In the genomic region with DNA sequence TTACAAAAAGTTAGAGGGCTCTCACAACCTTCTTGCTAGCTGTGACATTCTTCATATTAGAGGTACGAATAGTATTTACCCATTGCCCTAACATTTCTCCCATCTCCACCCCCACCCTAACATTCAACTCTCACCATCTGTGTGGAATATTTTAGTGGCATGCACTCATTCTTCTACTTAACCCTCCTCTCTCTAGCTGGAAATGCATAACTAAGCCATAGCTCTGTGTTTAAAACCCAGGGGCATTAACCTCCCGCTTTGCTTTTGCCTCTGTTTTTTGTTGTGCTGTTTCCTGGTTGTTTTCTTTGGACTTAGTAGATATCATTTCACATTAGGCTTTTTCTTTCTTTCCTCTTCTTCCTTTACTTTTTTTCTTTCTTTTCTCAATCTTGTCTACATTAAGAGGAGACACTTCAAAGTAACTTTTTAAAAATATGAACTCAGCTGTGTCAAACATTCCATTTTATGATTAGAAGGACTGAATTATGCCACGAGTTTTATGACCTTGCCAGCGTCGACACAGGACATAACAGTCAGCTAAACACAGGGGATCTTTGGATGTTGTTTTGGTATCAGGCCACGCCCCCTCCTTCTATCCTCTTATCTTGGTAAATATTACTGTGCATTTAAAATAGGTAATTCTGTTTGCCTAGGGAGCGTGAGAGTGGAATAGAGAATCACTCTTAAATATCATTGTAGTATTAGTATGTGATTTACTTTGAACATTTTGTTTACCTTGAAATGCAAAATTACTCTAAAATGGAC, we compare ENCODE assay signal across 8 cellular contexts.
DNase-seq lines count a peak whose midpoint lies in the region; ATAC-seq and TF ChIP-seq lines count a peak whose summit lies in the region.

No MANE protein-coding gene starts in this region.

- peaks cover 5% of the 10 kb centered on the region for H3K79me1 ChIP-seq in trophoblast cell (ENCODE audit: low read length)

- no peak overlapping the region for H2BK12ac ChIP-seq in trophoblast cell (ENCODE audit: low read length)

- H3K4me2 ChIP-seq in trophoblast cell (ENCODE audit: low read length) (peak overlapping the region; percentile 53), MM.1S (ENCODE audit: low read depth, low read length) (no peak overlapping the region)

- no peak overlapping the region for H3K4me3 Mint-ChIP-seq in activated CD4-positive, alpha-beta memory T cell treated with anti-CD3 and anti-CD28 coated beads, Interleukin-2, amount 10 ng/mL, durations not matched to agents 7 days and 5 days

- H2BK120ac ChIP-seq in trophoblast cell (ENCODE audit: insufficient read depth, low read length, poor library complexity) = no peak overlapping the region

- no peak overlapping the region for H3K27ac Mint-ChIP-seq in activated CD4-positive, alpha-beta memory T cell treated with anti-CD3 and anti-CD28 coated beads, Interleukin-2, amount 10 ng/mL, durations not matched to agents 7 days and 5 days

- ATAC-seq in GM21619 (IDR thresholded peaks at IDR 0.05; ENCODE audit: unreplicated experiment) = no peak

- H4K20me1 ChIP-seq in MM.1S (ENCODE audit: insufficient read depth, low read length) = no peaks in the 10 kb centered on the region

- H4K8ac ChIP-seq in trophoblast cell (ENCODE audit: low read depth, low read length) = no peak overlapping the region

- H3K27me3 ChIP-seq in trophoblast cell (ENCODE audit: insufficient read depth, low read length) (no peaks in the 10 kb centered on the region), MM.1S (replicated peaks; ENCODE audit: insufficient read depth, low read length) (no peaks in the 10 kb centered on the region)

- no CpG with 5 or more reads among the region's 7 CpGs for WGBS in trophoblast cell (ENCODE audit: extremely low coverage, insufficient coverage, insufficient read length)

- no peaks in the 10 kb centered on the region for H3K36me3 Mint-ChIP-seq in activated CD4-positive, alpha-beta memory T cell treated with anti-CD3 and anti-CD28 coated beads, Interleukin-2, amount 10 ng/mL, durations not matched to agents 7 days and 5 days (ENCODE audit: low read depth)

- no peak overlapping the region for H3K18ac ChIP-seq in trophoblast cell (ENCODE audit: low read length)

- no peaks in the 10 kb centered on the region for H3K79me2 ChIP-seq in trophoblast cell (ENCODE audit: control insufficient read depth, insufficient read depth, low read length, poor library complexity)
- H3K79me2 ChIP-seq in MM.1S (ENCODE audit: low read length) = no peaks in the 10 kb centered on the region

- TF ChIP-seq CTCF in fibroblast of the aortic adventitia (IDR thresholded peaks at IDR 0.05; ENCODE audit: insufficient read depth, low read length) (no peak), MM.1S (IDR thresholded peaks at IDR 0.05; ENCODE audit: low read length) (no peak)

- no peak overlapping the region for H4K91ac ChIP-seq in trophoblast cell (ENCODE audit: low read depth, low read length)

- H3K14ac ChIP-seq in trophoblast cell (ENCODE audit: low read length) = no peak overlapping the region

- H3K36me3 ChIP-seq in trophoblast cell (ENCODE audit: control insufficient read depth in 1 of 2, insufficient read depth in 2 of 2, low read length in 2 of 2) (no peaks in the 10 kb centered on the region), MM.1S (replicated peaks; ENCODE audit: insufficient read depth, low read length) (no peaks in the 10 kb centered on the region)

- CTCF ChIA-PET in activated CD4-positive, alpha-beta memory T cell treated with anti-CD3 and anti-CD28 coated beads, Interleukin-2, amount 10 ng/mL, durations not matched to agents 7 days and 5 days (lab: Charles Lee) = interaction anchor here (0.7 to 1.0 kb wide), 2 partner anchors 8 to 67 kb away, joined by 3 read pairs; no protein-coding TSS in a partner anchor

- H2BK5ac ChIP-seq in trophoblast cell (ENCODE audit: low read depth, low read length, poor library complexity) = no peak overlapping the region

- no peak overlapping the region for H3K27ac ChIP-seq in trophoblast cell (ENCODE audit: low read depth, low read length)
- no peak overlapping the region for H3K27ac ChIP-seq in MM.1S (ENCODE audit: low read length)

- no peak overlapping the region for H2AFZ ChIP-seq in trophoblast cell (ENCODE audit: insufficient read depth, low read length, poor library complexity)
- H2AFZ ChIP-seq in MM.1S (ENCODE audit: low read length) = no peak overlapping the region

- H3K9me2 ChIP-seq in MM.1S (replicated peaks; ENCODE audit: insufficient read depth, low read length) = no peaks in the 10 kb centered on the region

- DNase-seq in DMS153 treated with DMSO at 0.1 percent for 48 hours (lab: John Stamatoyannopoulos, UW; ENCODE audit: unreplicated experiment) (peak; percentile 43), NCI-H774 (lab: John Stamatoyannopoulos, UW) (peak; percentile 21), fibroblast of the aortic adventitia (ENCODE audit: low read depth) (peak; percentile 45), trophoblast cell (no peak), MM.1S (no peak), GF-D8 (lab: John Stamatoyannopoulos, UW) (no peak)
- no peak for DNase-seq in activated CD4-positive, alpha-beta memory T cell treated with anti-CD3 and anti-CD28 coated beads, Interleukin-2, amount 10 ng/mL, durations not matched to agents 7 days and 5 days

- H3K9ac ChIP-seq in trophoblast cell (ENCODE audit: low read length) (no peak overlapping the region), MM.1S (ENCODE audit: low read length) (no peak overlapping the region)

- H3K4me3 ChIP-seq in fibroblast of the aortic adventitia (ENCODE audit: low read depth, low read length) (peak overlapping the region; percentile 46), trophoblast cell (ENCODE audit: low read depth, low read length) (no peak overlapping the region), MM.1S (ENCODE audit: low read length) (no peak overlapping the region)

- H3K27me3 Mint-ChIP-seq in activated CD4-positive, alpha-beta memory T cell treated with anti-CD3 and anti-CD28 coated beads, Interleukin-2, amount 10 ng/mL, durations not matched to agents 7 days and 5 days = peaks cover 4% of the 10 kb centered on the region

- POLR2A ChIA-PET in activated CD4-positive, alpha-beta memory T cell treated with anti-CD3 and anti-CD28 coated beads, Interleukin-2, amount 10 ng/mL, durations not matched to agents 7 days and 5 days (lab: Charles Lee) = no interaction called here

- no peaks in the 10 kb centered on the region for H3K9me3 Mint-ChIP-seq in activated CD4-positive, alpha-beta memory T cell treated with anti-CD3 and anti-CD28 coated beads, Interleukin-2, amount 10 ng/mL, durations not matched to agents 7 days and 5 days

- H2AK5ac ChIP-seq in trophoblast cell (ENCODE audit: low read length) = no peak overlapping the region

- H3K9me3 ChIP-seq in trophoblast cell (ENCODE audit: insufficient read depth, low read depth, low read length) (no peaks in the 10 kb centered on the region), MM.1S (replicated peaks; ENCODE audit: insufficient read depth, low read length) (no peaks in the 10 kb centered on the region)

- H4K12ac ChIP-seq in trophoblast cell (ENCODE audit: low read depth, low read length) = no peak overlapping the region

- no peak overlapping the region for H3K4ac ChIP-seq in trophoblast cell (ENCODE audit: low read depth, low read length)

- H3K4me1 Mint-ChIP-seq in activated CD4-positive, alpha-beta memory T cell treated with anti-CD3 and anti-CD28 coated beads, Interleukin-2, amount 10 ng/mL, durations not matched to agents 7 days and 5 days = no peaks in the 10 kb centered on the region

- no peak overlapping the region for H3K23ac ChIP-seq in trophoblast cell (ENCODE audit: low read length)

- peaks cover 3 to 4% of the 10 kb centered on the region in 2 experiments for H3K4me1 ChIP-seq in trophoblast cell (ENCODE audit: control insufficient read depth in 1 of 2, insufficient read depth in 2 of 2, low read length in 2 of 2)
- H3K4me1 ChIP-seq in MM.1S (ENCODE audit: low read length) = no peaks in the 10 kb centered on the region

- H3F3A ChIP-seq in MM.1S (ENCODE audit: insufficient read depth, low read length) = no peaks in the 10 kb centered on the region

Comparison
In these comparisons a context has a peak if more than half of its experiments do, and no peak if none do; other contexts are left out.
1. DNase-seq: peak in DMS153 treated with DMSO at 0.1 percent for 48 hours (single experiment), NCI-H774 (single experiment) and fibroblast of the aortic adventitia (single experiment); none in trophoblast cell (0 of 2), MM.1S (single experiment), GF-D8 (single experiment) and activated CD4-positive, alpha-beta memory T cell treated with anti-CD3 and anti-CD28 coated beads, Interleukin-2, amount 10 ng/mL, durations not matched to agents 7 days and 5 days (single experiment).